In genomic region chr6:5536644-5537043, GRCh38 we compare ENCODE assay signal across 20 cellular contexts.
DNase-seq lines count a peak whose midpoint lies in the region; ATAC-seq and TF ChIP-seq lines count a peak whose summit lies in the region.
"Had no signal": no experiment of that assay in that cellular context is flagged by ENCODE, and none has a peak within 500 bp of the region (broad histone marks: within the 10 kb centered on the region; RNA-seq: fewer than 3 reads in every experiment).

No MANE protein-coding gene starts in this region.

- peak overlapping the region; percentile 7 for H3K27ac Mint-ChIP-seq in neural crest cell (ENCODE audit: unreplicated experiment)
- H3K27ac Mint-ChIP-seq: B cell; CD4-positive, CD25-positive, alpha-beta regulatory T cell; CD8-positive, alpha-beta T cell had no signal

- DNase-seq in GM03348 (ENCODE audit: low spot score): peak; percentile 9
- DNase-seq in fibroblast of mammary gland (ENCODE audit: low read depth): peak; percentile 4
- DNase-seq in neural crest cell (ENCODE audit: low read depth, low spot score): no peak
- DNase-seq in NCI-H1048 (lab: John Stamatoyannopoulos, UW): no peak
- DNase-seq in NCI-H2107 (lab: John Stamatoyannopoulos, UW): no peak
- DNase-seq: 8988T; ACHN; Caco-2; CD4-positive, CD25-positive, alpha-beta regulatory T cell; CD8-positive, alpha-beta T cell; DMS153; EL; GDM1; H7; HCEC 1CT had no signal

- H3K4me3 Mint-ChIP-seq in neural crest cell: no peak overlapping the region
- H3K4me3 Mint-ChIP-seq: B cell; CD4-positive, CD25-positive, alpha-beta regulatory T cell; CD8-positive, alpha-beta T cell had no signal

- peaks cover 17% of the 10 kb centered on the region for H3K4me1 Mint-ChIP-seq in neural crest cell

- H3K9me3 Mint-ChIP-seq in neural crest cell: peaks cover 5% of the 10 kb centered on the region
- H3K9me3 Mint-ChIP-seq: CD8-positive, alpha-beta T cell had no signal

- TF ChIP-seq CTCF in fibroblast of mammary gland (conservative IDR thresholded peaks at IDR 0.05; ENCODE audit: control insufficient read depth, insufficient read depth, low read depth, low read length) (no peak), neural crest cell (conservative IDR thresholded peaks at IDR 0.05) (no peak)

- H3K27me3 Mint-ChIP-seq in neural crest cell (ENCODE audit: low read depth): no peaks in the 10 kb centered on the region
- H3K27me3 Mint-ChIP-seq: B cell; CD4-positive, CD25-positive, alpha-beta regulatory T cell had no signal

- peaks cover 6% of the 10 kb centered on the region for H3K36me3 Mint-ChIP-seq in neural crest cell (ENCODE audit: low read depth)

- no peak overlapping the region for H3K4me3 ChIP-seq in fibroblast of mammary gland (ENCODE audit: control insufficient read depth, low read depth, low read length)
- H3K4me3 ChIP-seq: A549, BLaER1 had no signal

- ATAC-seq in SK-N-SH treated with all-trans-retinoic acid at 6 μM for 48 hours (peak; percentile 61), HG02840 (IDR thresholded peaks at IDR 0.05; ENCODE audit: low FRiP score, unreplicated experiment) (no peak)
- ATAC-seq: A549; CD8-positive, alpha-beta T cell had no signal

TF ChIP-seq in SK-N-SH treated with all-trans-retinoic acid at 6 μM for 48 hours, 23 proteins besides CTCF, POLR2A, EP300 and RAD21:
- TF ChIP-seq ZNF8 (CRISPR knock-in tag; IDR thresholded peaks at IDR 0.05): no peak
- TF ChIP-seq ISL1 (CRISPR knock-in tag; IDR thresholded peaks at IDR 0.05): no peak
TF ChIP-seq in SK-N-SH treated with all-trans-retinoic acid at 6 μM for 48 hours: peak in this region for 0.

Comparison
In these comparisons a context has a peak if more than half of its experiments do, and no peak if none do; other contexts are left out.
1. DNase-seq: peak in GM03348 (single experiment) and fibroblast of mammary gland (single experiment); none in neural crest cell (single experiment), NCI-H1048 (single experiment) and NCI-H2107 (single experiment).